ENCODE assay signal across 16 cellular contexts in the genomic region with DNA sequence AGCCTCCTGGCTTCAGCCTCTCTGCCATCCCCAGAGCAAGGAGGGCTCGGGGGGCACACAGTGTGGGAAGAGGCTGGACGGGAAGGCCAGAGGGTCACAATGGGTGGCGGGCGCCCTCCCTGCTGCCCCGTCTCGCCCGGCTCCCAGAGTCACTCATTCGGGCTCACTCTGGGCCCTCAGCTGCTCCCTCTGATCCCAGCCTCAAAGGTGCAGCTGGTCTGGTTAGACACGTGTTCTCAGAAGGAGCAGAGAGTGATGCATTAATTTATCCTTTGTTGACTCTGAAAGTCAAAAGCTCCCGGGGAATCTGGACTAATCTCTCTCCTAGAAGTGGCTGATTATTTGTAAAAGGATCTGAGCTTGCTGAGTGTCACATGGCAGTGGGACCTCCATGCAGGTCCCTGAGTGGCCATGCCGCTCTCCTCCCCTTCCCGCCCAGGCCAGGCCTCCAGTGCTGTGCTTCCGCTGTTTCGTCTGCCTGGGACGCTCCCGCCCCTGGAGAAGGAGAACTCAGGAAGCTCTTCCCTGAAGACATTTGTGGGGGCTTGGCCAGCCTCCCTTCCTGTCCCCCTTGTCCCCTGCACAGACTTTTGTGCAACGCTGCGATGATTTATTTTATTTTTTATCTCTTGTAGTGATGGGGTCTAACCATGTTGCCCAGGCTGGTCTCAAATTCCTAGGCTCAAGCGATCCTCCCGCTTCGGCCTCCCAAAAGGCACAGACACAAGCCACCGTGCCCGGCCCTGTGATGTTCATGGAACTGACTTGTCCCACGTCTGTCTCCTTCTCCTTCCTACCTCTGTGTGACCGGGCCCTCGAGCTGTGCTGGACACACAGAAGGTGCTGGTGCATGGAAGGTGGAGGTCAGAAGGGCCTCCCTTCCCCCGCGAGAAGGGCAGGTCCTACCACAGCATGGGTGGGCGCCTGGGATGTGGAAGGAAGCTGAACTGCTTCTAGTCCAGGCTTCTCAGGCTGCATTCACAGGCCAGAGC.
DNase-seq lines count a peak whose midpoint lies in the region; ATAC-seq and TF ChIP-seq lines count a peak whose summit lies in the region.
"Had no signal": no experiment of that assay in that cellular context is flagged by ENCODE, and none has a peak within 500 bp of the region (broad histone marks: within the 10 kb centered on the region; RNA-seq: fewer than 3 reads in every experiment).

No MANE protein-coding gene starts in this region.

- no CpG with 5 or more reads among the region's 29 CpGs for WGBS in neuronal stem cell (ENCODE audit: extremely low coverage in 2 of 2, insufficient read length in 2 of 2, insufficient replicate concordance in 1 of 2), 2 donors

- H4K91ac ChIP-seq in neuronal stem cell (ENCODE audit: low read depth, low read length, poor library complexity), result no peak overlapping the region

- no peak for DNase-seq in HCT116 (ENCODE audit: low read depth, low spot score)
- peak; percentile 71 for DNase-seq in NCI-H2107 treated with DMSO at 0.1 percent for 48 hours (lab: John Stamatoyannopoulos, UW; ENCODE audit: unreplicated experiment)
- DNase-seq in dorsolateral prefrontal cortex, result no peak
- DNase-seq in neuronal stem cell (ENCODE audit: low spot score), result no peak
- no peak for DNase-seq in GM19240 (ENCODE audit: insufficient read length, low spot score)
- DNase-seq: activated CD8-positive, alpha-beta memory T cell treated with anti-CD3 and anti-CD28 coated beads, Interleukin-2, amount 50 U/mL, for 48 hours; activated naive CD8-positive, alpha-beta T cell treated with anti-CD3 and anti-CD28 coated beads for 36 hours; EL; NCI-H2029; PC-3; stimulated activated CD4-positive, alpha-beta T cell treated with anti-CD3 and anti-CD28 coated beads, Interleukin-2, amount 100 ng/mL, for 48 hours had no signal

- no peak overlapping the region for H3K14ac ChIP-seq in neuronal stem cell (ENCODE audit: low read length)

- intact Hi-C loops in HCT116 (cut with micrococcal nuclease) (no loop called here), dorsolateral prefrontal cortex (cut with DNase I) (no loop called here)

- peak overlapping the region; percentile 53 for H2AK5ac ChIP-seq in neuronal stem cell (ENCODE audit: low read depth, low read length)

- no peak overlapping the region for H3K9ac ChIP-seq in HCT116 (ENCODE audit: low read length)
- H3K9ac ChIP-seq in neuronal stem cell (ENCODE audit: low read depth, low read length, poor library complexity), result no peak overlapping the region
- H3K9ac ChIP-seq: GM23248 had no signal

- TF ChIP-seq CTCF in HCT116 (IDR thresholded peaks at IDR 0.05 in 2 of 3, conservative IDR thresholded peaks at IDR 0.05 in 1 of 3; ENCODE audit: borderline replicate concordance in 1 of 3, insufficient read depth in 1 of 3, low read depth in 2 of 3, low read length in 2 of 3) (no peak), dorsolateral prefrontal cortex (IDR thresholded peaks at IDR 0.05 in 54 of 56, conservative IDR thresholded peaks at IDR 0.05 in 2 of 56; ENCODE audit: low read depth in 1 of 56, partially characterized antibody in 56 of 56) (no peak)

- no peak overlapping the region for H2BK12ac ChIP-seq in neuronal stem cell (ENCODE audit: low read length)

- peaks cover 0 to 2% of the 10 kb centered on the region in 2 experiments; a peak in 2 of 4 replicates for H3K4me1 ChIP-seq in HCT116 (ENCODE audit: control insufficient read depth in 1 of 2, insufficient read depth in 2 of 2, low read length in 2 of 2)
- peaks cover 0 to 10% of the 10 kb centered on the region in 2 donors for H3K4me1 ChIP-seq in neuronal stem cell (ENCODE audit: control insufficient read depth in 2 of 2, insufficient read depth in 1 of 2, low read depth in 1 of 2, low read length in 2 of 2)

- no peak overlapping the region for H3K4ac ChIP-seq in neuronal stem cell (ENCODE audit: low read length)

- CTCF ChIA-PET in HCT116 (lab: Charles Lee), result no interaction called here

- TF ChIP-seq POLR2A in HCT116 (IDR thresholded peaks at IDR 0.05; ENCODE audit: borderline replicate concordance, extremely low read depth, insufficient read depth, insufficient read length), result no peak

- H4K20me1 ChIP-seq in HCT116 (ENCODE audit: insufficient read depth), result no peaks in the 10 kb centered on the region

- no peak overlapping the region for H3K23ac ChIP-seq in neuronal stem cell (ENCODE audit: low read depth, low read length, poor library complexity)

- peak overlapping the region; percentile 77 for H2BK15ac ChIP-seq in neuronal stem cell (ENCODE audit: low read length)

- H3K9me2 ChIP-seq in HCT116 (ENCODE audit: insufficient read depth), result no peaks in the 10 kb centered on the region

- H3K27me3 ChIP-seq in HCT116 (ENCODE audit: insufficient read depth, low read length) (no peaks in the 10 kb centered on the region), dorsolateral prefrontal cortex (no peaks in the 10 kb centered on the region), neuronal stem cell (ENCODE audit: control insufficient read depth in 3 of 3, insufficient read depth in 3 of 3, low read depth in 1 of 3, low read length in 3 of 3) (no peaks in the 10 kb centered on the region)

- H3K27ac ChIP-seq in HCT116 (ENCODE audit: low read depth, low read length), result no peak overlapping the region
- peak overlapping the region in 43 of 59 donors; percentile 2 to 81 (median 54) for H3K27ac ChIP-seq in dorsolateral prefrontal cortex
- H3K27ac ChIP-seq in neuronal stem cell (replicated peaks; ENCODE audit: low read length), result no peak overlapping the region
- H3K27ac ChIP-seq: GM23248 had no signal

- H3K4me2 ChIP-seq in HCT116 (ENCODE audit: low read length), result no peak overlapping the region
- no peak overlapping the region for H3K4me2 ChIP-seq in neuronal stem cell (ENCODE audit: insufficient read depth, low read length, poor library complexity, severe bottlenecking)

- TF ChIP-seq RAD21 in HCT116 (IDR thresholded peaks at IDR 0.05; ENCODE audit: low read depth), result no peak

- POLR2A ChIA-PET in HCT116 (lab: Charles Lee), result interaction anchor here (0.6 kb wide), 1 partner anchor 294 kb away, joined by 3 read pairs; no protein-coding TSS in a partner anchor

- no peaks in the 10 kb centered on the region for H3K79me2 ChIP-seq in HCT116 (ENCODE audit: insufficient read depth, low read length)

- no TSS peak for BruUV-seq in HCT116 (replicated peaks; lab: Mats Ljungman, UMichigan)

- RAD21 ChIA-PET in HCT116 (lab: Charles Lee; ENCODE audit: low non-redundant PET in 1 of 2, low total read pairs in 2 of 2, uncharacterized antibody in 2 of 2, unreplicated experiment in 2 of 2), result no interaction called here

- H3K9me3 ChIP-seq in HCT116 (ENCODE audit: control insufficient read depth in 1 of 2, insufficient read depth in 1 of 2, low read depth in 1 of 2, low read length in 2 of 2) (peaks cover 0 to 4% of the 10 kb centered on the region in 2 experiments; a peak in 1 of 4 replicates), neuronal stem cell (replicated peaks in 1 of 2; ENCODE audit: control insufficient read depth in 2 of 2, insufficient read depth in 1 of 2, low read depth in 1 of 2, low read length in 2 of 2) (no peaks in the 10 kb centered on the region)

- peak; percentile 32; the same call in 1 of the 2 replicates for ATAC-seq in HCT116
- ATAC-seq in HG03196 (IDR thresholded peaks at IDR 0.05; ENCODE audit: unreplicated experiment), result no peak
- ATAC-seq in GM18511 (IDR thresholded peaks at IDR 0.05; ENCODE audit: unreplicated experiment), result no peak
- ATAC-seq: activated CD4-positive, CD25-positive, alpha-beta regulatory T cell treated with anti-CD3 and anti-CD28 coated beads, Interleukin-2, amount 50 U/mL, for 24 hours; GM12878 had no signal

- H2AFZ ChIP-seq in HCT116 (ENCODE audit: low read depth, low read length, poor library complexity, severe bottlenecking), result no peak overlapping the region
- peak overlapping the region; percentile 73 for H2AFZ ChIP-seq in neuronal stem cell (ENCODE audit: low read length)

- H3K4me3 ChIP-seq in HCT116 (replicated peaks in 1 of 2; ENCODE audit: low read depth in 1 of 2, low read length in 2 of 2) (no peak overlapping the region), dorsolateral prefrontal cortex (no peak overlapping the region), neuronal stem cell (ENCODE audit: low read length in 2 of 2) (peak overlapping the region in 1 of 2 donors; percentile 18)
- H3K4me3 ChIP-seq: GM12878, GM23248 had no signal

- no peak overlapping the region for H2BK120ac ChIP-seq in neuronal stem cell (ENCODE audit: low read depth, low read length)

- H2BK5ac ChIP-seq in neuronal stem cell (ENCODE audit: low read length), result no peak overlapping the region

- no peaks in the 10 kb centered on the region for H3K79me1 ChIP-seq in neuronal stem cell (ENCODE audit: low read depth, low read length)

- H3K18ac ChIP-seq in neuronal stem cell (ENCODE audit: low read length), result peak overlapping the region; percentile 61

- H4K8ac ChIP-seq in neuronal stem cell (ENCODE audit: low read depth, low read length), result no peak overlapping the region

- H3K36me3 ChIP-seq in HCT116 (ENCODE audit: control insufficient read depth in 1 of 2, insufficient read depth in 2 of 2, low read length in 2 of 2), result no peaks in the 10 kb centered on the region
- no peaks in the 10 kb centered on the region for H3K36me3 ChIP-seq in neuronal stem cell (replicated peaks in 1 of 2; ENCODE audit: control insufficient read depth in 2 of 2, insufficient read depth in 2 of 2, low read length in 2 of 2)

TF ChIP-seq in HCT116, 20 proteins besides CTCF, POLR2A, EP300 and RAD21:
- TF ChIP-seq CBX3 (IDR thresholded peaks at IDR 0.05; ENCODE audit: low read depth) (no peak), EGR1 (IDR thresholded peaks at IDR 0.05; ENCODE audit: low read depth) (no peak), JUND (IDR thresholded peaks at IDR 0.05) (no peak), SIN3A (IDR thresholded peaks at IDR 0.05; ENCODE audit: low read depth) (no peak), TCF7L2 (IDR thresholded peaks at IDR 0.05; ENCODE audit: borderline replicate concordance, extremely low read depth, insufficient read depth, insufficient read length) (no peak), CEBPB (IDR thresholded peaks at IDR 0.05; ENCODE audit: low read depth) (no peak)
- TF ChIP-seq, protein P1, sequence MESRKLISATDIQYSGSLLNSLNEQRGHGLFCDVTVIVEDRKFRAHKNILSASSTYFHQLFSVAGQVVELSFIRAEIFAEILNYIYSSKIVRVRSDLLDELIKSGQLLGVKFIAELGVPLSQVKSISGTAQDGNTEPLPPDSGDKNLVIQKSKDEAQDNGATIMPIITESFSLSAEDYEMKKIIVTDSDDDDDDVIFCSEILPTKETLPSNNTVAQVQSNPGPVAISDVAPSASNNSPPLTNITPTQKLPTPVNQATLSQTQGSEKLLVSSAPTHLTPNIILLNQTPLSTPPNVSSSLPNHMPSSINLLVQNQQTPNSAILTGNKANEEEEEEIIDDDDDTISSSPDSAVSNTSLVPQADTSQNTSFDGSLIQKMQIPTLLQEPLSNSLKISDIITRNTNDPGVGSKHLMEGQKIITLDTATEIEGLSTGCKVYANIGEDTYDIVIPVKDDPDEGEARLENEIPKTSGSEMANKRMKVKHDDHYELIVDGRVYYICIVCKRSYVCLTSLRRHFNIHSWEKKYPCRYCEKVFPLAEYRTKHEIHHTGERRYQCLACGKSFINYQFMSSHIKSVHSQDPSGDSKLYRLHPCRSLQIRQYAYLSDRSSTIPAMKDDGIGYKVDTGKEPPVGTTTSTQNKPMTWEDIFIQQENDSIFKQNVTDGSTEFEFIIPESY (IDR thresholded peaks at IDR 0.05; ENCODE audit: extremely low read depth, insufficient replicate concordance, low read length), result no peak
TF ChIP-seq in HCT116: peak in this region for 0.

Comparison
In these comparisons a context has a peak if more than half of its experiments do, and no peak if none do; other contexts are left out.
1. H3K27ac ChIP-seq: peak in dorsolateral prefrontal cortex (43 of 59); none in HCT116 (single experiment) and neuronal stem cell (single experiment).